In the genomic region with DNA sequence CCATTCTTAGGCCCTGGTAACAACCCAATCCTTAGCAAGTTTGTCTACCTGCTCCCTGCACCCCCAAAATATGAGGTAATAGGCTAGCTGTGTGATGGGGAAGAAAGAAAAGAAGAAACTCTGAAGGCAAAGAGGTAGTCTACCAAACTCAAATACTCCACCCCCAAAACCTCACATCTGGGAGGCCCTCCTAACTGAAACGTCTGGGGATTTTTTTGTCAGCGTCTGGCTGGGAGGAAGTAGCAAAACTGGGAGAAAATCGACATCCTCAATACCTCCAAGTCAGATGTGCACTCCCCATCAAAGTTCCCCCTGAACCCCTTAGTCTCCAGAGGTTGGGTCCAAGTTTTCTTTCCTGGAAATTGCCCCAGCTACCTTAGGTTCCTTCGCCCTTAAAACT, we compare ENCODE assay signal across 9 cellular contexts. TPM values are rescaled to one million over a fixed set of nuclear protein-coding genes. Genes with fewer than 3 reads are reported as not detected.
DNase-seq lines count a peak whose midpoint lies in the region; ATAC-seq and TF ChIP-seq lines count a peak whose summit lies in the region.
"Had no signal": no experiment of that assay in that cellular context is flagged by ENCODE, and none has a peak within 500 bp of the region (broad histone marks: within the 10 kb centered on the region; RNA-seq: fewer than 3 reads in every experiment).

No MANE protein-coding gene starts in this region.

- H3K27me3 ChIP-seq in iPS-15b (ENCODE audit: control insufficient read depth, insufficient read depth, low read length), result no peaks in the 10 kb centered on the region
- H3K27me3 ChIP-seq in subcutaneous abdominal adipose tissue (ENCODE audit: control insufficient read depth in 5 of 5, insufficient read depth in 4 of 5, low read length in 5 of 5), result no peaks in the 10 kb centered on the region

- H3K9me3 Mint-ChIP-seq in WTC11, result no peaks in the 10 kb centered on the region

- H3K36me3 ChIP-seq in iPS-15b (ENCODE audit: control insufficient read depth, insufficient read depth, low read length) (no peaks in the 10 kb centered on the region), subcutaneous abdominal adipose tissue (ENCODE audit: control insufficient read depth in 5 of 5, insufficient read depth in 5 of 5, low read length in 5 of 5) (no peaks in the 10 kb centered on the region)

- POLR2A ChIA-PET in WTC11 (lab: Charles Lee), result no interaction called here

- no peaks in the 10 kb centered on the region for H3K27me3 Mint-ChIP-seq in WTC11 (ENCODE audit: low read depth)

- H3K4me3 ChIP-seq in iPS-15b (ENCODE audit: low read depth, low read length) (peak overlapping the region; percentile 73), subcutaneous abdominal adipose tissue (ENCODE audit: low read depth in 1 of 5, low read length in 5 of 5) (peak overlapping the region; percentile 64 to 87 (median 75))

- TF ChIP-seq CTCF in WTC11 (IDR thresholded peaks at IDR 0.05), result no peak

- peak overlapping the region; percentile 67 for H3K9ac ChIP-seq in iPS-15b (ENCODE audit: low read depth, low read length)
- peak overlapping the region; percentile 8 to 93 (median 84) for H3K9ac ChIP-seq in subcutaneous abdominal adipose tissue (ENCODE audit: low read length in 5 of 5)

- ATAC-seq in WTC11, result no peak
- ATAC-seq in GM19351 (IDR thresholded peaks at IDR 0.05; ENCODE audit: unreplicated experiment), result no peak

- peaks cover 6% of the 10 kb centered on the region for H3K4me1 Mint-ChIP-seq in WTC11

- H3K4me3 Mint-ChIP-seq in WTC11, result peak overlapping the region; percentile 95

- H3K9me3 ChIP-seq in iPS-15b (ENCODE audit: control insufficient read depth, insufficient read depth, low read length), result no peaks in the 10 kb centered on the region
- H3K9me3 ChIP-seq in subcutaneous abdominal adipose tissue (ENCODE audit: control insufficient read depth in 5 of 5, low read length in 5 of 5), result no peaks in the 10 kb centered on the region

- H3K36me3 Mint-ChIP-seq in WTC11, result no peaks in the 10 kb centered on the region

- no peaks in the 10 kb centered on the region for H3K4me1 ChIP-seq in iPS-15b (ENCODE audit: control insufficient read depth, insufficient read depth, low read length)
- peaks cover 0 to 26% (median 20%) of the 10 kb centered on the region in 5 donors for H3K4me1 ChIP-seq in subcutaneous abdominal adipose tissue (ENCODE audit: control insufficient read depth in 5 of 5, insufficient read depth in 5 of 5, low read length in 5 of 5)

- peak; percentile 69 for DNase-seq in SIG-M5 treated with dmso at 0.1 percent for 504 hours (lab: John Stamatoyannopoulos, UW; ENCODE audit: unreplicated experiment)
- no peak for DNase-seq in SIG-M5 (lab: John Stamatoyannopoulos, UW)
- no peak for DNase-seq in WTC11 (ENCODE audit: low spot score)
- no peak for DNase-seq in SHP77 (lab: John Stamatoyannopoulos, UW)
- no peak for DNase-seq in NCI-H2227 (lab: John Stamatoyannopoulos, UW; ENCODE audit: unreplicated experiment)
- DNase-seq: stimulated activated CD4-positive, alpha-beta T cell treated with anti-CD3 and anti-CD28 coated beads, Interleukin-15, amount 100 ng/mL, for 24 hours had no signal

- peak overlapping the region; percentile 90 for H3K27ac ChIP-seq in subcutaneous abdominal adipose tissue (ENCODE audit: low read depth, low read length)

- CTCF ChIA-PET in WTC11 (lab: Charles Lee), result no interaction called here

- H3K27ac Mint-ChIP-seq in WTC11, result no peak overlapping the region

TF ChIP-seq in WTC11, 78 proteins besides CTCF, POLR2A, EP300 and RAD21 (continues in another document):
- TF ChIP-seq ETV6 (CRISPR knock-in tag; IDR thresholded peaks at IDR 0.05) (no peak), ZNF138 (CRISPR knock-in tag; conservative IDR thresholded peaks at IDR 0.05) (no peak), NR2C2 (CRISPR knock-in tag; IDR thresholded peaks at IDR 0.05) (no peak), OVOL2 (CRISPR knock-in tag; IDR thresholded peaks at IDR 0.05; ENCODE audit: borderline replicate concordance) (no peak), IRF2 (CRISPR knock-in tag; IDR thresholded peaks at IDR 0.05; ENCODE audit: borderline replicate concordance, low read depth) (no peak), HMGXB4 (CRISPR knock-in tag; IDR thresholded peaks at IDR 0.05) (no peak), ZNF232 (CRISPR knock-in tag; IDR thresholded peaks at IDR 0.05) (no peak), E2F1 (CRISPR knock-in tag; IDR thresholded peaks at IDR 0.05) (no peak), FOXK1 (CRISPR knock-in tag; IDR thresholded peaks at IDR 0.05) (no peak)
- TF ChIP-seq, protein P1, sequence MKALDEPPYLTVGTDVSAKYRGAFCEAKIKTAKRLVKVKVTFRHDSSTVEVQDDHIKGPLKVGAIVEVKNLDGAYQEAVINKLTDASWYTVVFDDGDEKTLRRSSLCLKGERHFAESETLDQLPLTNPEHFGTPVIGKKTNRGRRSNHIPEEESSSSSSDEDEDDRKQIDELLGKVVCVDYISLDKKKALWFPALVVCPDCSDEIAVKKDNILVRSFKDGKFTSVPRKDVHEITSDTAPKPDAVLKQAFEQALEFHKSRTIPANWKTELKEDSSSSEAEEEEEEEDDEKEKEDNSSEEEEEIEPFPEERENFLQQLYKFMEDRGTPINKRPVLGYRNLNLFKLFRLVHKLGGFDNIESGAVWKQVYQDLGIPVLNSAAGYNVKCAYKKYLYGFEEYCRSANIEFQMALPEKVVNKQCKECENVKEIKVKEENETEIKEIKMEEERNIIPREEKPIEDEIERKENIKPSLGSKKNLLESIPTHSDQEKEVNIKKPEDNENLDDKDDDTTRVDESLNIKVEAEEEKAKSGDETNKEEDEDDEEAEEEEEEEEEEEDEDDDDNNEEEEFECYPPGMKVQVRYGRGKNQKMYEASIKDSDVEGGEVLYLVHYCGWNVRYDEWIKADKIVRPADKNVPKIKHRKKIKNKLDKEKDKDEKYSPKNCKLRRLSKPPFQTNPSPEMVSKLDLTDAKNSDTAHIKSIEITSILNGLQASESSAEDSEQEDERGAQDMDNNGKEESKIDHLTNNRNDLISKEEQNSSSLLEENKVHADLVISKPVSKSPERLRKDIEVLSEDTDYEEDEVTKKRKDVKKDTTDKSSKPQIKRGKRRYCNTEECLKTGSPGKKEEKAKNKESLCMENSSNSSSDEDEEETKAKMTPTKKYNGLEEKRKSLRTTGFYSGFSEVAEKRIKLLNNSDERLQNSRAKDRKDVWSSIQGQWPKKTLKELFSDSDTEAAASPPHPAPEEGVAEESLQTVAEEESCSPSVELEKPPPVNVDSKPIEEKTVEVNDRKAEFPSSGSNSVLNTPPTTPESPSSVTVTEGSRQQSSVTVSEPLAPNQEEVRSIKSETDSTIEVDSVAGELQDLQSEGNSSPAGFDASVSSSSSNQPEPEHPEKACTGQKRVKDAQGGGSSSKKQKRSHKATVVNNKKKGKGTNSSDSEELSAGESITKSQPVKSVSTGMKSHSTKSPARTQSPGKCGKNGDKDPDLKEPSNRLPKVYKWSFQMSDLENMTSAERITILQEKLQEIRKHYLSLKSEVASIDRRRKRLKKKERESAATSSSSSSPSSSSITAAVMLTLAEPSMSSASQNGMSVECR (CRISPR knock-in tag; IDR thresholded peaks at IDR 0.05; ENCODE audit: borderline replicate concordance), result no peak
- TF ChIP-seq, protein P2, sequence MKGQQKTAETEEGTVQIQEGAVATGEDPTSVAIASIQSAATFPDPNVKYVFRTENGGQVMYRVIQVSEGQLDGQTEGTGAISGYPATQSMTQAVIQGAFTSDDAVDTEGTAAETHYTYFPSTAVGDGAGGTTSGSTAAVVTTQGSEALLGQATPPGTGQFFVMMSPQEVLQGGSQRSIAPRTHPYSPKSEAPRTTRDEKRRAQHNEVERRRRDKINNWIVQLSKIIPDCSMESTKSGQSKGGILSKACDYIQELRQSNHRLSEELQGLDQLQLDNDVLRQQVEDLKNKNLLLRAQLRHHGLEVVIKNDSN (CRISPR knock-in tag; IDR thresholded peaks at IDR 0.05), result no peak
- TF ChIP-seq, protein P3, sequence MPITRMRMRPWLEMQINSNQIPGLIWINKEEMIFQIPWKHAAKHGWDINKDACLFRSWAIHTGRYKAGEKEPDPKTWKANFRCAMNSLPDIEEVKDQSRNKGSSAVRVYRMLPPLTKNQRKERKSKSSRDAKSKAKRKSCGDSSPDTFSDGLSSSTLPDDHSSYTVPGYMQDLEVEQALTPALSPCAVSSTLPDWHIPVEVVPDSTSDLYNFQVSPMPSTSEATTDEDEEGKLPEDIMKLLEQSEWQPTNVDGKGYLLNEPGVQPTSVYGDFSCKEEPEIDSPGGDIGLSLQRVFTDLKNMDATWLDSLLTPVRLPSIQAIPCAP (CRISPR knock-in tag; IDR thresholded peaks at IDR 0.05), result no peak
- TF ChIP-seq, protein P4, sequence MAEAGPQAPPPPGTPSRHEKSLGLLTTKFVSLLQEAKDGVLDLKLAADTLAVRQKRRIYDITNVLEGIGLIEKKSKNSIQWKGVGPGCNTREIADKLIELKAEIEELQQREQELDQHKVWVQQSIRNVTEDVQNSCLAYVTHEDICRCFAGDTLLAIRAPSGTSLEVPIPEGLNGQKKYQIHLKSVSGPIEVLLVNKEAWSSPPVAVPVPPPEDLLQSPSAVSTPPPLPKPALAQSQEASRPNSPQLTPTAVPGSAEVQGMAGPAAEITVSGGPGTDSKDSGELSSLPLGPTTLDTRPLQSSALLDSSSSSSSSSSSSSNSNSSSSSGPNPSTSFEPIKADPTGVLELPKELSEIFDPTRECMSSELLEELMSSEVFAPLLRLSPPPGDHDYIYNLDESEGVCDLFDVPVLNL (CRISPR knock-in tag; IDR thresholded peaks at IDR 0.05; ENCODE audit: borderline replicate concordance, low read depth), result no peak

RNA-seq across cellular contexts. Expression of gene LAMP2, which starts 1.0 kb away (rescaled TPM):
- 28.8 to 33.8 TPM (median 31.2 TPM) in 3 replicates for total RNA-seq in WTC11 (2021)
